ENCODE assay signal across 8 cellular contexts in the genomic region with DNA sequence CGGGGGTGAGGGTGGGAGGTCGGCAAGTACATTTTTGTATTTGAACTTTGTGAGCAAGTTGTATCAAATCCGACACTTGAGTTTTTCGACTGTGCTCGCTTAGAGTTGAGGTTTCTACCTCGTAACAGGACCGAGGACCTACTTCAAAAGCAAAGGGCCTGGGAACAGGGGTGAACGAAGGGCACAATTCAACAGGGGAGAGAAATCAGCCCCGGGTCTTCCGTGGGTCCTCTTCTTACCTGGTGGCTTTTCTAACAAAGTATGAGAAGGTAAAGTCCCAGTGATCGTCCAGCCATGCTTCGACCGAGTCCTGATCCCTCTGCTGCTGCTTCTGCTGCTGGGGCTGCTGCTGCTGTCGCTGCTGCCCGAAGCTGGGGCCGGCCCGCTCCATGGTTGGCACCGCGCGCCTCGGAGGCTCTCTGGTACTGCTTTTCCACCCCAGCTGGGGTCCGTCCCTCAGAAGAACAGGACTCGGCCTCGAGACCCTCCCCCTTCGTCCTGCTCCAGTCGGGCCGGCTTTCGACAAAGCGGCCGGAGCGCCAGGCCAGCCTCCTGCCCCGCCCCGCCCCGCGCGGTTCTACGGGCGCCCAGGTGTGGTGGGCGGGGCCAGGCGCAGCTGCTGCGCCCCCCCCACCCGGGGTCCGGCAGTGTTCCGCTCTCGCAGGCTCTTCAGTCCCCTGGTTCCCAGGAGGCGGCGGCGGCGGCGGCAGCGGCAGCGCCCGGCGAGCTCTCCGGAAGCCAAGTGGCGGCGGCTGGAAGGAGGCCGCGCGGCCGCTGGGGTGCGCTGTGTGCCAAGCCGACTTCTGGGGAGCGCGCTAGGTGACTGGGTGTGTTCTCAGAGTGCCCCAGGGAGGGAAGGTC. TPM values are rescaled to one million over a fixed set of nuclear protein-coding genes. Genes with fewer than 3 reads are reported as not detected.
DNase-seq lines count a peak whose midpoint lies in the region; ATAC-seq and TF ChIP-seq lines count a peak whose summit lies in the region.

A gene (minus strand): TSS at position 524 of the 861 bp plus-strand sequence. CDS start 133 bp downstream, at position 391.

- no peaks in the 10 kb centered on the region for H3K9me3 ChIP-seq in A673 (ENCODE audit: low read depth, low read length, poor library complexity, severe bottlenecking)

- H3K36me3 ChIP-seq in A673 (ENCODE audit: insufficient read depth, low read length, poor library complexity, severe bottlenecking): no peaks in the 10 kb centered on the region

- intact Hi-C loops in A673 (cut with micrococcal nuclease; ENCODE audit: unreplicated experiment): loop anchor here (2.0 kb wide), 1 partner anchor 422 kb away; no protein-coding TSS in a partner anchor

- TF ChIP-seq CTCF in A673 (conservative IDR thresholded peaks at IDR 0.05; ENCODE audit: low read depth, low read length) (peak; percentile 72), chondrocyte (IDR thresholded peaks at IDR 0.05) (peak; percentile 99)

- no peaks in the 10 kb centered on the region for H3K27me3 ChIP-seq in A673 (replicated peaks; ENCODE audit: insufficient read depth, low read depth, low read length, poor library complexity)

- no TSS peak for BruUV-seq in A673 (replicated peaks; lab: Mats Ljungman, UMichigan)

- DNase-seq in A673 (ENCODE audit: low spot score): peak; percentile 86
- DNase-seq in NCI-H2171 treated with DMSO at 0.1 percent for 48 hours (lab: John Stamatoyannopoulos, UW): peak; percentile 79
- peak; percentile 82 for DNase-seq in chondrocyte (ENCODE audit: low spot score)
- DNase-seq in kidney glomerular epithelial cell (lab: John Stamatoyannopoulos, UW): peak; percentile 80
- DNase-seq in stimulated activated CD4-positive, alpha-beta T cell treated with anti-CD3 and anti-CD28 coated beads, Interleukin-15, amount 100 ng/mL, for 24 hours: peak; percentile 86

- peak within 1 kb of the TSS; percentile 96 for H3K27ac Mint-ChIP-seq in chondrocyte (ENCODE audit: unreplicated experiment)

- CTCF ChIA-PET in A673 (lab: Charles Lee): interaction anchor here (0.6 to 1.6 kb wide), 9 partner anchors 9 to 1812 kb away, joined by 3 to 13 read pairs (median 4); no protein-coding TSS in a partner anchor

- H3K4me3 ChIP-seq in A673 (ENCODE audit: low read depth, low read length, poor library complexity, severe bottlenecking): peak within 1 kb of the TSS; percentile 68

- H3K36me3 Mint-ChIP-seq in chondrocyte (ENCODE audit: low read depth): no peaks in the 10 kb centered on the region

- H3K9me3 Mint-ChIP-seq in chondrocyte (ENCODE audit: low read depth): no peaks in the 10 kb centered on the region

- H3K4me1 ChIP-seq in A673 (ENCODE audit: insufficient read depth, low read length, poor library complexity, severe bottlenecking): peaks cover 3% of the 10 kb centered on the region

- peaks cover 29% of the 10 kb centered on the region for H3K4me1 Mint-ChIP-seq in chondrocyte (ENCODE audit: low read depth)

- POLR2A ChIA-PET in A673 (lab: Charles Lee; ENCODE audit: low non-redundant PET): no interaction called here

- ATAC-seq in GM18867 (IDR thresholded peaks at IDR 0.05; ENCODE audit: unreplicated experiment): peak; percentile 90
- ATAC-seq in HG03097 (IDR thresholded peaks at IDR 0.05; ENCODE audit: low FRiP score, unreplicated experiment): peak; percentile 91
- peak; percentile 85 to 87 for ATAC-seq in activated CD4-positive, CD25-positive, alpha-beta regulatory T cell treated with anti-CD3 and anti-CD28 coated beads, Interleukin-2, amount 50 U/mL, for 24 hours

- H3K4me3 Mint-ChIP-seq in chondrocyte (ENCODE audit: unreplicated experiment): peak within 1 kb of the TSS; percentile 93

- H3K27me3 Mint-ChIP-seq in chondrocyte (ENCODE audit: low read depth): no peaks in the 10 kb centered on the region

- no peak within 1 kb of the TSS for H3K27ac ChIP-seq in A673 (ENCODE audit: low read depth, low read length, poor library complexity, severe bottlenecking)

RNA-seq across cellular contexts. Expression of the gene that starts here (rescaled TPM):
- total RNA-seq in A673 (2021): 1.2 TPM in 2 replicates
- total RNA-seq in chondrocyte: 7.0 to 21.8 TPM (median 17.0 TPM) in 3 replicates
